Comparison of ENCODE assay signal across 13 cellular contexts in genomic region chr16:2270070-2270462, GRCh38.
DNase-seq lines count a peak whose midpoint lies in the region; ATAC-seq and TF ChIP-seq lines count a peak whose summit lies in the region.
"Had no signal": no experiment of that assay in that cellular context is flagged by ENCODE, and none has a peak within 500 bp of the region (broad histone marks: within the 10 kb centered on the region; RNA-seq: fewer than 3 reads in every experiment).

No MANE protein-coding gene starts in this region.

- H3K36me3 Mint-ChIP-seq in nephron progenitor cell (ENCODE audit: low read depth): peaks cover 6% of the 10 kb centered on the region

- peak overlapping the region; percentile 91; the same call in 1 of the 2 replicates for H3K9ac ChIP-seq in DND-41 (ENCODE audit: low read depth, low read length)
- peak overlapping the region; percentile 91 for H3K9ac ChIP-seq in adipocyte (ENCODE audit: low read length)

- H3K27me3 Mint-ChIP-seq in nephron progenitor cell (ENCODE audit: low read depth, poor library complexity): peaks cover 4% of the 10 kb centered on the region

- H3K9me3 ChIP-seq in DND-41 (ENCODE audit: insufficient read depth, low read length, severe bottlenecking): no peaks in the 10 kb centered on the region
- H3K9me3 ChIP-seq in adipocyte (ENCODE audit: control insufficient read depth, low read length): no peaks in the 10 kb centered on the region

- peak overlapping the region; percentile 79 for H3K4me2 ChIP-seq in DND-41 (ENCODE audit: insufficient read depth, low read length)

- H3K4me1 ChIP-seq in DND-41 (ENCODE audit: insufficient read depth, low read length) (peaks cover 34% of the 10 kb centered on the region), adipocyte (ENCODE audit: control insufficient read depth, insufficient read depth, low read length) (peaks cover 28% of the 10 kb centered on the region)

- H3K4me3 ChIP-seq in DND-41 (ENCODE audit: low read depth in 1 of 2, low read length in 2 of 2) (peak overlapping the region in 1 of 2 experiments; percentile 85; a peak in 1 of 4 replicates), adipocyte (ENCODE audit: low read length) (peak overlapping the region; percentile 91)

- no peak overlapping the region for H3K27ac ChIP-seq in DND-41 (ENCODE audit: low read length)
- H3K27ac ChIP-seq: PC-9 had no signal

- TF ChIP-seq CTCF in DND-41 (IDR thresholded peaks at IDR 0.05; ENCODE audit: borderline replicate concordance, extremely low read depth, low read length, poor library complexity, severe bottlenecking) (peak; percentile 6), nephron progenitor cell (IDR thresholded peaks at IDR 0.05) (no peak)

- H3K36me3 ChIP-seq in DND-41 (ENCODE audit: insufficient read depth, low read length) (peaks cover 18% of the 10 kb centered on the region), adipocyte (ENCODE audit: control insufficient read depth, insufficient read depth, low read length, severe bottlenecking) (no peaks in the 10 kb centered on the region)

- H3K27me3 ChIP-seq in DND-41 (ENCODE audit: insufficient read depth, low read length, poor library complexity) (no peaks in the 10 kb centered on the region), adipocyte (replicated peaks; ENCODE audit: control insufficient read depth, insufficient read depth, low read length) (no peaks in the 10 kb centered on the region)

- H2AFZ ChIP-seq in DND-41 (ENCODE audit: low read depth, low read length): no peak overlapping the region
- H2AFZ ChIP-seq: PC-9 had no signal

- peaks cover 45% of the 10 kb centered on the region for H3K79me2 ChIP-seq in DND-41 (ENCODE audit: insufficient read depth, low read length)

- H3K4me1 Mint-ChIP-seq in nephron progenitor cell: peaks cover 30% of the 10 kb centered on the region

- DNase-seq in DMS 273 (lab: John Stamatoyannopoulos, UW; ENCODE audit: unreplicated experiment) (peak; percentile 39), DMS 273 treated with DMSO at 0.1 percent for 48 hours (lab: John Stamatoyannopoulos, UW) (no peak), DND-41 (no peak), adipocyte (ENCODE audit: low read depth) (no peak), nephron progenitor cell (no peak), DMS153 treated with DMSO at 0.1 percent for 48 hours (lab: John Stamatoyannopoulos, UW; ENCODE audit: unreplicated experiment) (no peak)
- DNase-seq: aorta; effector CD8-positive, alpha-beta T cell; GOT3; NCI-H2171 treated with DMSO at 0.1 percent for 48 hours; PC-9 had no signal

- peak overlapping the region; percentile 94 for H3K4me3 Mint-ChIP-seq in nephron progenitor cell

- no peaks in the 10 kb centered on the region for H3K9me3 Mint-ChIP-seq in nephron progenitor cell

- H3K27ac Mint-ChIP-seq in nephron progenitor cell: no peak overlapping the region

- H4K20me1 ChIP-seq in DND-41 (ENCODE audit: insufficient read depth, low read length): peaks cover 49% of the 10 kb centered on the region

- ATAC-seq in DND-41 (ENCODE audit: insufficient read depth, low read depth): no peak
- no peak for ATAC-seq in GM18517 (IDR thresholded peaks at IDR 0.05; ENCODE audit: unreplicated experiment)
- no peak for ATAC-seq in GM21367 (IDR thresholded peaks at IDR 0.05; ENCODE audit: unreplicated experiment)
